Comparison of ENCODE assay signal across 17 cellular contexts in the genomic region with DNA sequence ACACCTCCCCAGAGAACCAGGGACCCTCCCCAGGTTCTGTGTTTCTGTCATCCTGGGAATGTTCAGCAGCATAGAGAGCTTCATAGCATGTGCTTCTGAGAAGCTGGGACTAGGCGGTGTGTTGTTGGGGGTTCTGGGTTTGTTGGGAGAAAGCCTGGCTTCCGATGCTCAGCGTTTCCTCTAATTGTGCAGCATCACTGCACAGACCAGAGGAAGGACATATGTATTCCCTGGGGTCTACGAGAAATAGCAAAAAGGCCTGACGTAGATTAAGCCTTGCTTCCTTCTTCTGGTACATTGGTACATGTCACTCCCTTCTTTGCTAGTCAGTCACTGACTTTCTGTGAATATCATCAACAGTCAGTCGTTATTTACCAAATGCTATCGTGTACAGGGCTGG.
A peak's percentile ranks its signal among the peaks of the same experiment; 100 is the strongest.
DNase-seq lines count a peak whose midpoint lies in the region; ATAC-seq, FAIRE-seq and TF ChIP-seq lines count a peak whose summit lies in the region.
"Had no signal": no experiment of that assay in that cellular context is flagged by ENCODE, and none has a peak within 500 bp of the region (broad histone marks: within the 10 kb centered on the region; RNA-seq: fewer than 3 reads in every experiment).

No MANE protein-coding gene starts in this region.

- peak overlapping the region; percentile 62 to 86 (median 68) for H3K9ac ChIP-seq in BLaER1 treated with 17β-estradiol and CSF1 and Interleukin-3, amounts not matched to agents 10 nM and 100 nM

- FAIRE-seq in GM12891 (lab: Jason Lieb, UNC) = no peak
- FAIRE-seq: A549, H54, HepG2 had no signal

- peaks cover 12 to 22% (median 15%) of the 10 kb centered on the region in 3 donors for H3K4me1 Mint-ChIP-seq in naive B cell

- H3K4me1 ChIP-seq in BLaER1 treated with 17β-estradiol and CSF1 and Interleukin-3, amounts not matched to agents 10 nM and 100 nM = peaks cover 54 to 95% (median 63%) of the 10 kb centered on the region in 10 experiments
- H3K4me1 ChIP-seq: SJCRH30 had no signal

- DNase-seq in HL-60 (ENCODE audit: low read depth in 1 of 2, low spot score in 1 of 2) (no peak), naive B cell (peak; percentile 31), superior temporal gyrus (ENCODE audit: extremely low spot score) (no peak), hippocampal formation (lab: John Stamatoyannopoulos, UW) (no peak), GM12891 (ENCODE audit: insufficient read length, low spot score) (no peak)
- DNase-seq in activated CD4-positive, alpha-beta T cell treated with anti-CD3 and anti-CD28 coated beads, Interleukin-2, amount 50 U/mL, for 48 hours = no peak
- DNase-seq: CD8-positive, alpha-beta memory T cell; MM.1S; NCI-H2029; NCI-H2171 treated with DMSO at 0.1 percent for 48 hours; NCI-H510A treated with DMSO at 0.1 percent for 48 hours; SJCRH30 had no signal

- H3K4me3 ChIP-seq in BLaER1 treated with 17β-estradiol and CSF1 and Interleukin-3, amounts not matched to agents 10 nM and 100 nM = peak overlapping the region in 5 of 10 experiments; percentile 6 to 25 (median 15); a peak in 5 of 20 replicates
- no peak overlapping the region for H3K4me3 ChIP-seq in HL-60 (replicated peaks; ENCODE audit: insufficient read depth, low read length)
- H3K4me3 ChIP-seq: A549, SJCRH30 had no signal

- H3K36me3 ChIP-seq in BLaER1 treated with 17β-estradiol and CSF1 and Interleukin-3, amounts not matched to agents 10 nM and 100 nM = no peaks in the 10 kb centered on the region
- H3K36me3 ChIP-seq: SJCRH30 had no signal

- peaks cover 4 to 8% (median 6%) of the 10 kb centered on the region in 3 donors for H3K27me3 Mint-ChIP-seq in naive B cell

- ATAC-seq in esophagus mucosa (peak; percentile 23), naive B cell (ENCODE audit: low read depth in 2 of 2) (peak; percentile 94 to 97)
- ATAC-seq: A549, HepG2 had no signal

- peaks cover 9 to 13% of the 10 kb centered on the region in 2 donors for H3K36me3 Mint-ChIP-seq in naive B cell

- peak overlapping the region in 2 of 6 donors; percentile 63 to 90 for H3K27ac Mint-ChIP-seq in naive B cell
- H3K27ac Mint-ChIP-seq: CD8-positive, alpha-beta memory T cell had no signal

- no peaks in the 10 kb centered on the region for H3K27me3 ChIP-seq in BLaER1 treated with 17β-estradiol and CSF1 and Interleukin-3, amounts not matched to agents 10 nM and 100 nM
- H3K27me3 ChIP-seq in HL-60 (ENCODE audit: insufficient read depth, poor library complexity, severe bottlenecking) = no peaks in the 10 kb centered on the region
- H3K27me3 ChIP-seq: SJCRH30 had no signal

- no peak for TF ChIP-seq POLR2A in GM12891 (IDR thresholded peaks at IDR 0.05; ENCODE audit: low read depth, low read length)

- peak overlapping the region; percentile 77 to 99 (median 82) for H3K27ac ChIP-seq in BLaER1 treated with 17β-estradiol and CSF1 and Interleukin-3, amounts not matched to agents 10 nM and 100 nM
- H3K27ac ChIP-seq in HL-60 (replicated peaks) = peak overlapping the region; percentile 88
- H3K27ac ChIP-seq: SJCRH30 had no signal

- no peak for TF ChIP-seq CTCF in HL-60 (IDR thresholded peaks at IDR 0.05; ENCODE audit: insufficient read depth, low read length)

- no peaks in the 10 kb centered on the region for H4K20me1 ChIP-seq in BLaER1 treated with 17β-estradiol and CSF1 and Interleukin-3, amounts not matched to agents 10 nM and 100 nM

- peak overlapping the region in 1 of 8 donors; percentile 32 for H3K4me3 Mint-ChIP-seq in naive B cell
- H3K4me3 Mint-ChIP-seq: CD8-positive, alpha-beta memory T cell had no signal

- peaks cover 20 to 49% (median 31%) of the 10 kb centered on the region in 11 experiments; a peak in 20 of 22 replicates for H3K9me3 ChIP-seq in BLaER1 treated with 17β-estradiol and CSF1 and Interleukin-3, amounts not matched to agents 10 nM and 100 nM (replicated peaks in 1 of 11)
- H3K9me3 ChIP-seq: A549, SJCRH30 had no signal

- peaks cover 3 to 15% (median 9%) of the 10 kb centered on the region in 7 donors for H3K9me3 Mint-ChIP-seq in naive B cell

- H3K4me2 ChIP-seq in BLaER1 treated with 17β-estradiol and CSF1 and Interleukin-3, amounts not matched to agents 10 nM and 100 nM = peak overlapping the region; percentile 71 to 94 (median 85)

TF ChIP-seq in GM12891, 5 proteins besides CTCF, POLR2A, EP300 and RAD21:
- TF ChIP-seq PAX5 (IDR thresholded peaks at IDR 0.05; ENCODE audit: insufficient read depth, low read length, severe bottlenecking) = no peak
- no peak for TF ChIP-seq POU2F2 (IDR thresholded peaks at IDR 0.05; ENCODE audit: low read depth, low read length)
- no peak for TF ChIP-seq TAF1 (IDR thresholded peaks at IDR 0.05; ENCODE audit: low read depth, low read length)
- no peak for TF ChIP-seq SPI1 (IDR thresholded peaks at IDR 0.05; ENCODE audit: low read depth, low read length)
- TF ChIP-seq POLR2AphosphoS5 (IDR thresholded peaks at IDR 0.05; ENCODE audit: low read depth, low read length) = no peak
